In the genomic region with DNA sequence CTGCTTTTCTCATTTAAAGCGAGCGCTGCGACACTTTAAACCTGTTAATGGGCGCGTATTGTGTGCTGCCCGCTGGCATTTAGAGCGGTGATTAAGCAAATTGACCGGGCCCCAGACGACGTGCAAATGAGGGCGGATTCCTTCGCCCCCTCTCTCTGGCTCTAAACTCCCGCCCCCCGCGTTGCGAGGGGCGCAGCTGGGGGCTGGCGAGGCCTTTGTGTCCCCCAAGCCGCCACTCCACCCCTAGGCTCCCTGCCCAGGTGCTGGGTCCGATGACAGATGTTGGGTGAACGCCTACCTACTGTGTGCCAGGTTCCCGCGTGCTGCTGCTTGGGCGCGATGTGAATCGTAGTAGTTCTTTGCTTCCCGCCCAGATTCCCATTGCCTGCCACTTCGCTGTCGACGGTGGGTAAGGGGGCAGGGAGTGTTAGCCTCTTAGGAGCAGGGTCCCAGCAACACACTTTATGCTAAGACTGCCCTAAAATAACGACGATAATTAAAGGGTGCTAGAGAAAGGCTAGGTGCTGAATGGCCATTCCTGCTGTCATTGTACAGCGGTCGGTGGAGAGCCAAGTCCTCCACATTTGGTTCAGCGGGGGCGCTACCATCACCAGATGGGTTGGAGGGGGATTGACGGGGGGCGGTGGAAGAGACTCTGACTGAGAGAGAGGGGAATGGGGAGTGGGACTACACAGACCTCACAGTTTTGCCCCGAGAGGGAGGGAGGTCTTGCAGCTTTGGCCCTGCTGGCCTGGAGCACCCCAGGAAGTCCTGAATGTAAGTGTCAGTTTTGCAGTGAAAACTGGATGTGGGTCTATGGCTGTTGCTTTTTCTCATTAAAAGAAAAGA, we compare ENCODE assay signal across 11 cellular contexts. TPM values are rescaled to one million over a fixed set of nuclear protein-coding genes. Genes with fewer than 3 reads are reported as not detected.
DNase-seq lines count a peak whose midpoint lies in the region; ATAC-seq, FAIRE-seq and TF ChIP-seq lines count a peak whose summit lies in the region.
"Had no signal": no experiment of that assay in that cellular context is flagged by ENCODE, and none has a peak within 500 bp of the region (broad histone marks: within the 10 kb centered on the region; RNA-seq: fewer than 3 reads in every experiment).

No MANE protein-coding gene starts in this region.

- POLR2A ChIA-PET in endothelial cell of umbilical vein (lab: Charles Lee) (no interaction called here), SK-N-SH (lab: Yijun Ruan, JAX) (no interaction called here)

- H2AFZ ChIP-seq in endothelial cell of umbilical vein (ENCODE audit: low read depth, low read length), result no peak overlapping the region
- no peak overlapping the region for H2AFZ ChIP-seq in SK-N-SH (ENCODE audit: low read depth)

- H3K36me3 Mint-ChIP-seq in activated T-cell treated with anti-CD3 and anti-CD28 coated beads, Interleukin-2, amount 50 U/mL, for 4 hours (ENCODE audit: insufficient read depth), result no peaks in the 10 kb centered on the region

- WGBS in SK-N-SH (ENCODE audit: low lambda C conversion rate), result 93% methylated on average over 34 of the region's 39 CpGs

- TF ChIP-seq RAD21 in SK-N-SH (IDR thresholded peaks at IDR 0.05; ENCODE audit: low read length), result no peak

- FAIRE-seq in endothelial cell of umbilical vein (lab: Jason Lieb, UNC), result no peak
- FAIRE-seq: endometrium, pancreas had no signal

- H3K4me2 ChIP-seq in endothelial cell of umbilical vein (ENCODE audit: insufficient read depth, low read length) (peak overlapping the region; percentile 90), SK-N-SH (no peak overlapping the region)

- no peaks in the 10 kb centered on the region for H3K9me3 ChIP-seq in endothelial cell of umbilical vein (replicated peaks; ENCODE audit: control insufficient read depth, insufficient read depth, low read length)
- no peaks in the 10 kb centered on the region for H3K9me3 ChIP-seq in muscle layer of duodenum (ENCODE audit: control insufficient read depth in 1 of 2, low read length in 2 of 2)
- no peaks in the 10 kb centered on the region for H3K9me3 ChIP-seq in tibial artery
- H3K9me3 ChIP-seq in SK-N-SH, result no peaks in the 10 kb centered on the region
- H3K9me3 ChIP-seq: pancreas had no signal

- dilution Hi-C loops in endothelial cell of umbilical vein (cut with MboI; ENCODE audit: extremely low pct_ligation_motif_present, low sequenced_read_pairs), result no loop called here

- no peak overlapping the region for H3K27ac ChIP-seq in endothelial cell of umbilical vein (ENCODE audit: insufficient read depth, low read depth, low read length)
- H3K27ac ChIP-seq in muscle layer of duodenum (ENCODE audit: low read length), result no peak overlapping the region
- H3K27ac ChIP-seq in tibial artery, result peak overlapping the region; percentile 81 to 88
- no peak overlapping the region for H3K27ac ChIP-seq in SK-N-SH (ENCODE audit: low read depth in 2 of 2, low read length in 1 of 2)
- H3K27ac ChIP-seq: pancreas had no signal

- H3K27me3 Mint-ChIP-seq in activated T-cell treated with anti-CD3 and anti-CD28 coated beads, Interleukin-2, amount 50 U/mL, for 4 hours (ENCODE audit: low read depth), result peaks cover 53% of the 10 kb centered on the region

- H3K4me3 Mint-ChIP-seq in activated T-cell treated with anti-CD3 and anti-CD28 coated beads, Interleukin-2, amount 50 U/mL, for 4 hours, result peak overlapping the region; percentile 58

- TF ChIP-seq EP300 in SK-N-SH (IDR thresholded peaks at IDR 0.05; ENCODE audit: borderline replicate concordance in 1 of 2, low read depth in 1 of 2, low read length in 1 of 2), result no peak

- H3F3A ChIP-seq in SK-N-SH (replicated peaks; ENCODE audit: insufficient read depth), result peaks cover 3% of the 10 kb centered on the region

- H3K9me1 ChIP-seq in endothelial cell of umbilical vein (replicated peaks; ENCODE audit: control insufficient read depth, extremely low read depth, insufficient read depth, low read length), result no peaks in the 10 kb centered on the region

- ATAC-seq in activated T-cell treated with anti-CD3 and anti-CD28 coated beads, Interleukin-2, amount 50 U/mL, for 4 hours, result no peak
- no peak for ATAC-seq in GM19395 (IDR thresholded peaks at IDR 0.05; ENCODE audit: unreplicated experiment)

- H3K9ac ChIP-seq in endothelial cell of umbilical vein (replicated peaks; ENCODE audit: extremely low read depth, insufficient read depth, low read length) (no peak overlapping the region), SK-N-SH (no peak overlapping the region)

- no peaks in the 10 kb centered on the region for H3K9me2 ChIP-seq in SK-N-SH

- H3K4me1 ChIP-seq in endothelial cell of umbilical vein (ENCODE audit: control insufficient read depth, extremely low read depth, insufficient read depth, low read length) (peaks cover 13% of the 10 kb centered on the region), muscle layer of duodenum (ENCODE audit: control insufficient read depth in 1 of 2, insufficient read depth in 2 of 2, low read length in 2 of 2) (peaks cover 5 to 39% of the 10 kb centered on the region in 2 donors), tibial artery (peaks cover 0 to 56% (median 34%) of the 10 kb centered on the region in 4 donors), SK-N-SH (ENCODE audit: control insufficient read depth in 1 of 2, insufficient read depth in 2 of 2, low read depth in 1 of 2, low read length in 1 of 2) (peaks cover 0 to 18% of the 10 kb centered on the region in 2 experiments; a peak in 2 of 4 replicates)
- H3K4me1 ChIP-seq: pancreas had no signal

- H3K9me3 Mint-ChIP-seq in activated T-cell treated with anti-CD3 and anti-CD28 coated beads, Interleukin-2, amount 50 U/mL, for 4 hours, result no peaks in the 10 kb centered on the region

- peaks cover 3% of the 10 kb centered on the region in 2 experiments for H3K27me3 ChIP-seq in endothelial cell of umbilical vein (ENCODE audit: control insufficient read depth in 2 of 2, insufficient read depth in 2 of 2, low read length in 2 of 2)
- H3K27me3 ChIP-seq in muscle layer of duodenum (ENCODE audit: low read depth, low read length), result peaks cover 3% of the 10 kb centered on the region
- no peaks in the 10 kb centered on the region for H3K27me3 ChIP-seq in tibial artery
- H3K27me3 ChIP-seq in SK-N-SH (ENCODE audit: insufficient read depth), result no peaks in the 10 kb centered on the region
- H3K27me3 ChIP-seq: pancreas had no signal

- CTCF ChIA-PET in endothelial cell of umbilical vein (lab: Charles Lee), result interaction anchor here (0.8 to 1.0 kb wide), 2 partner anchors 108 to 150 kb away, joined by 4 read pairs; no protein-coding TSS in a partner anchor
- CTCF ChIA-PET in SK-N-SH (lab: Yijun Ruan, JAX), result interaction anchor here (0.7 to 6.5 kb wide), 5 partner anchors 12 to 174 kb away, joined by 3 to 110 read pairs (median 9); no protein-coding TSS in a partner anchor

- no peaks in the 10 kb centered on the region for H4K20me1 ChIP-seq in endothelial cell of umbilical vein (replicated peaks; ENCODE audit: control insufficient read depth, extremely low read depth, insufficient read depth, low read length)
- H4K20me1 ChIP-seq in SK-N-SH (ENCODE audit: insufficient read depth), result no peaks in the 10 kb centered on the region

- BruUV-seq in endothelial cell of umbilical vein (replicated peaks; lab: Mats Ljungman, UMichigan), result no TSS peak

- no peak for DNase-seq in activated T-cell treated with anti-CD3 and anti-CD28 coated beads, Interleukin-2, amount 50 U/mL, for 4 hours
- DNase-seq in activated T-cell treated with anti-CD3 and anti-CD28 coated beads for 4 hours (no peak), endothelial cell of umbilical vein (ENCODE audit: low read depth, low spot score) (no peak), tibial artery (peak in 1 of 2 donors; percentile 67), RKO (ENCODE audit: low spot score) (no peak), SK-N-SH (no peak)
- DNase-seq: NCI-H1694 treated with DMSO at 0.1 percent for 48 hours had no signal

- no peak for TF ChIP-seq POLR2A in endothelial cell of umbilical vein (IDR thresholded peaks at IDR 0.05; ENCODE audit: low read depth, low read length)

- H3K4me1 Mint-ChIP-seq in activated T-cell treated with anti-CD3 and anti-CD28 coated beads, Interleukin-2, amount 50 U/mL, for 4 hours (ENCODE audit: low read depth), result peaks cover 10% of the 10 kb centered on the region

- H3K4me3 ChIP-seq in endothelial cell of umbilical vein (replicated peaks in 1 of 3; ENCODE audit: insufficient read depth in 1 of 3, low read depth in 1 of 3, low read length in 3 of 3) (peak overlapping the region in 2 of 3 experiments; percentile 74 to 79), muscle layer of duodenum (ENCODE audit: low read depth in 1 of 2, low read length in 2 of 2) (peak overlapping the region; percentile 55 to 77), tibial artery (peak overlapping the region; percentile 71 to 75), SK-N-SH (ENCODE audit: low read depth in 2 of 2, low read length in 1 of 2) (no peak overlapping the region)

- H3K79me2 ChIP-seq in endothelial cell of umbilical vein (ENCODE audit: control insufficient read depth, insufficient read depth, low read length) (peaks cover 2% of the 10 kb centered on the region), SK-N-SH (ENCODE audit: insufficient read depth) (peaks cover 12% of the 10 kb centered on the region; the same call in 1 of the 2 replicates)

- intact Hi-C loops in endothelial cell of umbilical vein (cut with micrococcal nuclease), result no loop called here
- intact Hi-C loops in tibial artery (cut with DNase I; ENCODE audit: low total_unique reads), result loop anchor here (10.0 kb wide), 1 partner anchor 160 kb away; a partner anchor contains a TSS

- no peaks in the 10 kb centered on the region for H3K36me3 ChIP-seq in endothelial cell of umbilical vein (ENCODE audit: control insufficient read depth in 2 of 2, extremely low read depth in 1 of 2, insufficient read depth in 2 of 2, low read length in 2 of 2)
- H3K36me3 ChIP-seq in muscle layer of duodenum (ENCODE audit: control insufficient read depth in 1 of 2, insufficient read depth in 2 of 2, low read length in 2 of 2), result no peaks in the 10 kb centered on the region
- H3K36me3 ChIP-seq in tibial artery, result no peaks in the 10 kb centered on the region
- H3K36me3 ChIP-seq in SK-N-SH (replicated peaks in 1 of 2; ENCODE audit: control insufficient read depth in 1 of 2, insufficient read depth in 2 of 2, low read length in 1 of 2), result no peaks in the 10 kb centered on the region
- H3K36me3 ChIP-seq: pancreas had no signal

- TF ChIP-seq CTCF in endothelial cell of umbilical vein (IDR thresholded peaks at IDR 0.05; ENCODE audit: extremely low read depth in 1 of 2, insufficient read depth in 1 of 2, low read depth in 1 of 2, low read length in 2 of 2), result no peak
- no peak for TF ChIP-seq CTCF in tibial artery (IDR thresholded peaks at IDR 0.05)
- no peak for TF ChIP-seq CTCF in SK-N-SH (IDR thresholded peaks at IDR 0.05)

RNA-seq across cellular contexts. Expression of a gene that starts 2.1 kb away (rescaled TPM):
- under 1 TPM; 0.11 to 0.29 (median 0.13) TPM for total RNA-seq in activated T-cell treated with anti-CD3 and anti-CD28 coated beads, Interleukin-2, amount 50 U/mL, for 4 hours
- total RNA-seq in endothelial cell of umbilical vein, result 13.2 and 17.4 TPM in 2 replicates
- polyA plus RNA-seq in endothelial cell of umbilical vein (8.5 and 9.6 TPM in 2 replicates), SK-N-SH (2012; rRNA removed) (1.6 and 3.7 TPM in 2 replicates)
- 5.8 and 6.6 TPM in 2 replicates for polyA plus RNA-seq in endothelial cell of umbilical vein (2011; cell fraction: cytosol; rRNA removed)
- polyA plus RNA-seq in endothelial cell of umbilical vein (2011; cell fraction: nucleus; rRNA removed), result 14.6 and 18.0 TPM in 2 replicates
- 20.3 and 32.1 TPM in 2 replicates for polyA plus RNA-seq in endothelial cell of umbilical vein (2012)
- 6.4 and 7.3 TPM in 2 replicates for polyA minus RNA-seq in endothelial cell of umbilical vein
- polyA minus RNA-seq in endothelial cell of umbilical vein (2011; cell fraction: cytosol; rRNA and poly(A)+ RNA removed), result not detected
- polyA minus RNA-seq in endothelial cell of umbilical vein (2011; cell fraction: nucleus; rRNA and poly(A)+ RNA removed), result 11.3 and 15.2 TPM in 2 replicates
- polyA plus RNA-seq in SK-N-SH (2012; cell fraction: cytosol; rRNA removed), result 3.1 and 3.3 TPM in 2 replicates
- 9.0 and 11.0 TPM in 2 replicates for polyA plus RNA-seq in SK-N-SH (2012; cell fraction: nucleus; rRNA removed)

Comparison
In these comparisons a context has a peak if more than half of its experiments do, and no peak if none do; other contexts are left out.
1. H3K27ac ChIP-seq: peak in tibial artery (2 of 2); none in endothelial cell of umbilical vein (single experiment), muscle layer of duodenum (single experiment) and SK-N-SH (0 of 2).
2. H3K4me3 ChIP-seq: peak in endothelial cell of umbilical vein (2 of 3), muscle layer of duodenum (2 of 2) and tibial artery (2 of 2); none in SK-N-SH (0 of 2).
3. RNA of a gene that starts 2.1 kb away (total RNA-seq): 13.2 to 17.4 TPM in endothelial cell of umbilical vein; 0.11 to 0.29 TPM in activated T-cell treated with anti-CD3 and anti-CD28 coated beads, Interleukin-2, amount 50 U/mL, for 4 hours; every median in the first group is over 10 times any median in the second.